Comparison of ENCODE assay signal across 20 cellular contexts in genomic region chr21:31473685-31474345, GRCh38.
DNase-seq lines count a peak whose midpoint lies in the region; ATAC-seq, FAIRE-seq and TF ChIP-seq lines count a peak whose summit lies in the region.
"Had no signal": no experiment of that assay in that cellular context is flagged by ENCODE, and none has a peak within 500 bp of the region (broad histone marks: within the 10 kb centered on the region; RNA-seq: fewer than 3 reads in every experiment).

No MANE protein-coding gene starts in this region.

- DNase-seq in NCI-H748 (lab: John Stamatoyannopoulos, UW; ENCODE audit: unreplicated experiment) (peak; percentile 46), NCI-H748 treated with DMSO at 0.1 percent for 48 hours (lab: John Stamatoyannopoulos, UW) (no peak), NCI-H82 (lab: John Stamatoyannopoulos, UW) (peak; percentile 95), bronchial epithelial cell (ENCODE audit: low read depth) (peak; percentile 57), substantia nigra (lab: John Stamatoyannopoulos, UW) (peak in 4 of 49 donors; percentile 7 to 26 (median 18)), right cardiac atrium (no peak), endothelial cell (ENCODE audit: low spot score) (no peak)
- DNase-seq in stimulated activated CD4-positive, alpha-beta T cell treated with anti-CD3 and anti-CD28 coated beads, Interleukin-2, amount 100 ng/mL, for 48 hours = no peak
- DNase-seq: activated CD4-positive, alpha-beta memory T cell treated with anti-CD3 and anti-CD28 coated beads, Interleukin-2, amount 10 ng/mL, durations not matched to agents 7 days and 5 days; activated gamma-delta T cell; effector CD4-positive, alpha-beta T cell; erythroblast; foreskin melanocyte; MM.1S; NCI-H1417; NCI-H524 treated with DMSO at 0.1 percent for 48 hours; SHP77 had no signal

- no peak overlapping the region for H3K4me3 Mint-ChIP-seq in endothelial cell (ENCODE audit: unreplicated experiment)
- H3K4me3 Mint-ChIP-seq: activated CD4-positive, alpha-beta memory T cell treated with anti-CD3 and anti-CD28 coated beads, Interleukin-2, amount 10 ng/mL, durations not matched to agents 7 days and 5 days; memory B cell had no signal

- FAIRE-seq in bronchial epithelial cell (lab: Jason Lieb, UNC) = no peak

- no peaks in the 10 kb centered on the region for H3K36me3 ChIP-seq in bronchial epithelial cell (ENCODE audit: control insufficient read depth, insufficient read depth, low read length)
- H3K36me3 ChIP-seq: neutrophil had no signal

- H3K36me3 Mint-ChIP-seq in endothelial cell (ENCODE audit: low read depth, unreplicated experiment) = peaks cover 15% of the 10 kb centered on the region
- H3K36me3 Mint-ChIP-seq: memory B cell had no signal

- intact Hi-C loops in right cardiac atrium (cut with DNase I) = no loop called here

- H3K4me1 Mint-ChIP-seq in endothelial cell (ENCODE audit: unreplicated experiment) = peaks cover 36% of the 10 kb centered on the region
- H3K4me1 Mint-ChIP-seq: activated CD4-positive, alpha-beta memory T cell treated with anti-CD3 and anti-CD28 coated beads, Interleukin-2, amount 10 ng/mL, durations not matched to agents 7 days and 5 days; memory B cell had no signal

- no peaks in the 10 kb centered on the region for H3K27me3 ChIP-seq in bronchial epithelial cell (ENCODE audit: control insufficient read depth, insufficient read depth, low read length)
- no peaks in the 10 kb centered on the region for H3K27me3 ChIP-seq in right cardiac atrium (ENCODE audit: control insufficient read depth, insufficient read depth)
- H3K27me3 ChIP-seq: neutrophil had no signal

- H3K9me3 ChIP-seq in right cardiac atrium (ENCODE audit: control insufficient read depth, low read length) = no peaks in the 10 kb centered on the region
- H3K9me3 ChIP-seq: neutrophil had no signal

- TF ChIP-seq CTCF in bronchial epithelial cell (IDR thresholded peaks at IDR 0.05; ENCODE audit: insufficient read depth, low read length, severe bottlenecking) (no peak), endothelial cell (IDR thresholded peaks at IDR 0.05; ENCODE audit: unreplicated experiment) (no peak)

- H3K27ac Mint-ChIP-seq in endothelial cell (ENCODE audit: unreplicated experiment) = no peak overlapping the region
- H3K27ac Mint-ChIP-seq: activated CD4-positive, alpha-beta memory T cell treated with anti-CD3 and anti-CD28 coated beads, Interleukin-2, amount 10 ng/mL, durations not matched to agents 7 days and 5 days; memory B cell; progenitor cell of endocrine pancreas had no signal

- WGBS in right cardiac atrium = 83% methylated on average over 8 of the region's 8 CpGs

- H3K4me1 ChIP-seq in right cardiac atrium (ENCODE audit: control insufficient read depth, insufficient read depth, low read length) = no peaks in the 10 kb centered on the region

- H3K27ac ChIP-seq in substantia nigra (ENCODE audit: low read depth, low read length, poor library complexity, severe bottlenecking) = peak overlapping the region; percentile 94
- no peak overlapping the region for H3K27ac ChIP-seq in right cardiac atrium (ENCODE audit: low read length)
- H3K27ac ChIP-seq: neutrophil had no signal

- no peaks in the 10 kb centered on the region for H3K9me3 Mint-ChIP-seq in endothelial cell (ENCODE audit: unreplicated experiment)
- H3K9me3 Mint-ChIP-seq: activated CD4-positive, alpha-beta memory T cell treated with anti-CD3 and anti-CD28 coated beads, Interleukin-2, amount 10 ng/mL, durations not matched to agents 7 days and 5 days had no signal

- H3K4me3 ChIP-seq in bronchial epithelial cell (ENCODE audit: low read depth, low read length) = no peak overlapping the region
- H3K4me3 ChIP-seq in right cardiac atrium (ENCODE audit: low read length) = no peak overlapping the region

- no peak for ATAC-seq in right cardiac atrium

- no peaks in the 10 kb centered on the region for H3K27me3 Mint-ChIP-seq in endothelial cell (ENCODE audit: unreplicated experiment)
- H3K27me3 Mint-ChIP-seq: memory B cell, progenitor cell of endocrine pancreas had no signal

Comparison
In these comparisons a context has a peak if more than half of its experiments do, and no peak if none do; other contexts are left out.
1. DNase-seq: peak in NCI-H748 (single experiment), NCI-H82 (single experiment) and bronchial epithelial cell (single experiment); none in NCI-H748 treated with DMSO at 0.1 percent for 48 hours (single experiment), right cardiac atrium (0 of 3), stimulated activated CD4-positive, alpha-beta T cell treated with anti-CD3 and anti-CD28 coated beads, Interleukin-2, amount 100 ng/mL, for 48 hours (0 of 2) and endothelial cell (single experiment).